In the genomic region with DNA sequence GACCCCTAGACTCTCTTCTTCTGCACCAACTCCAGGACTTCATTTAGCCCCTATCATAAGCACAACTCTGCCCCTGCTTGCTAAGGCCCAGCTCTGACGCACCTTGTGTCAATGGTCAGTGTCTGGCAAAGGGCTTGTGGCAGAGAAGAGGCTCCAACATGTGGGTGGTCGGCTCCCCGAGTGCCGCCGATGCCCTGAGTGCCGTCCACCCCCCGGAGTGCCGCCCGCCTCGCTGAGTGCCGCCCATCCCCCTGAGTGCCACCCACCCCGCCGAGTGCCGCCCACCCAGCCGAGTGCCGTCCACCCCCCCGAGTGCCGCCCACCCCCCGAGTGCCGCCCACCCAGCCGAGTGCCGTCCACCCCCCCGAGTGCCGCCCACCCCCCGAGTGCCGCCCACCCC, we compare ENCODE assay signal across 18 cellular contexts.
"Had no signal": no experiment of that assay in that cellular context is flagged by ENCODE, and none has a peak within 500 bp of the region (broad histone marks: within the 10 kb centered on the region; RNA-seq: fewer than 3 reads in every experiment).

No MANE protein-coding gene starts in this region.

- H3K9me2 ChIP-seq: SK-N-SH had no signal

- H3K27me3 ChIP-seq: cardiac muscle cell, dorsolateral prefrontal cortex, gastrocnemius medialis, ovary, tibial nerve had no signal

- H3K36me3 Mint-ChIP-seq: memory B cell, T-cell had no signal

- H3K4me3 Mint-ChIP-seq: endodermal cell, memory B cell, neural crest cell, T-cell had no signal

- ATAC-seq: gastrocnemius medialis, T-cell had no signal

- H3K9ac ChIP-seq: SK-N-SH had no signal

- H3K27ac Mint-ChIP-seq: endodermal cell, memory B cell, T-cell had no signal

- H3K9me3 Mint-ChIP-seq: endodermal cell, memory B cell, neural crest cell, T-cell had no signal

- H3K9me3 ChIP-seq: gastrocnemius medialis, ovary, SK-N-SH, tibial nerve had no signal

- H3K36me3 ChIP-seq: cardiac muscle cell, gastrocnemius medialis, ovary, tibial nerve had no signal

- H3K27ac ChIP-seq: cardiac muscle cell had no signal

- H3K4me2 ChIP-seq: SK-N-SH had no signal

- DNase-seq: activated CD4-positive, alpha-beta T cell treated with anti-CD3 and anti-CD28 coated beads, Interleukin-2, amount 50 U/mL, for 4 hours; activated CD4-positive, CD25-positive, alpha-beta regulatory T cell treated with anti-CD3 and anti-CD28 coated beads, Interleukin-2, amount 50 U/mL, for 72 hours; activated effector memory CD4-positive, alpha-beta T cell treated with Interleukin-2 at 50 U/mL for 16 hours; activated naive CD4-positive, alpha-beta T cell treated with anti-CD3 and anti-CD28 coated beads, Interleukin-2, amount 50 U/mL, for 16 hours; activated T-cell treated with anti-CD3 and anti-CD28 coated beads for 4 hours; endodermal cell; gastrocnemius medialis; left ventricle myocardium superior; ovary; SK-N-SH; stimulated activated CD4-positive, alpha-beta T cell treated with anti-CD3 and anti-CD28 coated beads, Interleukin-1b, Interleukin-23, amount 100 ng/mL, for 48 hours; T-cell; T1000 had no signal

- H3K4me3 ChIP-seq: cardiac muscle cell, dorsolateral prefrontal cortex, gastrocnemius medialis, ovary, tibial nerve had no signal

- H3K4me1 Mint-ChIP-seq: memory B cell, T-cell had no signal
